ENCODE assay signal across 8 cellular contexts in the genomic region with DNA sequence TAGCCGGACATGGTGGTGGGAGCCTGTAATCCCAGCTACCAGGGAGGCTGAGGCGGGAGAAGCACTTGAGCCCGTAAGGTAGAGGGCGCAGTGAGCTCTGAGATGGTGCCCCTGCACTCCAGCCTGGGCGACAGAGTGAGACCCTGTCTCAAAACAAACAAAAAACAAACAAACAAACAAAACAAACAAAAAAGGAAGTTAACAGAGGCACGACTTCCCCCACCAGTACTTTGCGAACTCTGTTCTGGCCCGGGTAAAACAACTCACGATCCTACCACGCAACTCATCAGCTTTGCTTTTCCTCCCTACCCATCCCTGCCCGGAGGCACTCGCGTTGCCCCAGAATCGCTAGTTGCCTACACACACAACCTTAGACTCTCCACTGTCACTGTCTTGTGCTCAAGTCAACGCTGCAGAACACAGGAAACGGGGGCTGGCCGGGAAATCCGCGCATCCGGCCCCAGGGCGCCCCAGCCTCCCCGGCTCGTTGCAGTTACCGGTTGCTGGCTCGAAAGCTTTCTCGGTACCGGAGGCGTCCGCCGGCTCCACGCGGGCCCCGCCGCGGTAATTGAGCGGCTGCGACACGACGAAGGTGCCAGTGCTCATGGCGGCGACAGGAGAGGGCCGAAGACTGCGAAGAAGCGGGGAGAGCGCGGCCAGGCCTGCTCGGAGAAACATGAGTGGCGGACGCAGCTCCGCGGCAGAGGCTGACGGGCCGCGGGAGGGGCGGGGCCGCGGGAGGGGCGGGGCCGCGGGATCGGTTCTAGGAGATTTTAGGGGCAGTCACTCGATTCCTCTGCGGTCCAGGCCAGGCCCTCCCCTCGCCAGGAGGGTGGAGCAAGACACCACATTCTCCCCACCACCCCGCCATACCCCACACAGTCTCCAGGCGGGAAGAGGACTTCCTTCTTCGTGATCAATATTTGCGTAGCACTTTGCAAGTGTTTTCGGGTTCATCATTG. TPM values are rescaled to one million over a fixed set of nuclear protein-coding genes. Genes with fewer than 3 reads are reported as not detected.
DNase-seq lines count a peak whose midpoint lies in the region; ATAC-seq and TF ChIP-seq lines count a peak whose summit lies in the region.

A gene (minus strand): TSS at position 682 of the 962 bp plus-strand sequence. CDS start 4 bp downstream, at position 678.

- H3K9me3 ChIP-seq in HCT116 (ENCODE audit: control insufficient read depth in 1 of 2, insufficient read depth in 1 of 2, low read depth in 1 of 2, low read length in 2 of 2) (no peaks in the 10 kb centered on the region), MM.1S (replicated peaks; ENCODE audit: insufficient read depth, low read length) (no peaks in the 10 kb centered on the region), stomach smooth muscle (ENCODE audit: control insufficient read depth in 2 of 2, low read length in 2 of 2) (no peaks in the 10 kb centered on the region)

- BruUV-seq in HCT116 (replicated peaks; lab: Mats Ljungman, UMichigan) = no TSS peak

- no peaks in the 10 kb centered on the region for H3K27me3 ChIP-seq in HCT116 (ENCODE audit: insufficient read depth, low read length)
- H3K27me3 ChIP-seq in MM.1S (replicated peaks; ENCODE audit: insufficient read depth, low read length) = no peaks in the 10 kb centered on the region
- no peaks in the 10 kb centered on the region for H3K27me3 ChIP-seq in stomach smooth muscle (ENCODE audit: control insufficient read depth in 1 of 2, insufficient read depth in 2 of 2, low read length in 2 of 2)

- H3K27me3 Mint-ChIP-seq in neural crest cell (ENCODE audit: low read depth) = peaks cover 12% of the 10 kb centered on the region

- TF ChIP-seq RAD21 in HCT116 (IDR thresholded peaks at IDR 0.05; ENCODE audit: low read depth) = peak; percentile 47

- peak; percentile 93 for ATAC-seq in HCT116

- H3K36me3 ChIP-seq in HCT116 (ENCODE audit: control insufficient read depth in 1 of 2, insufficient read depth in 2 of 2, low read length in 2 of 2) = no peaks in the 10 kb centered on the region
- H3K36me3 ChIP-seq in MM.1S (replicated peaks; ENCODE audit: insufficient read depth, low read length) = peaks cover 4% of the 10 kb centered on the region; the same call in 1 of the 2 replicates
- H3K36me3 ChIP-seq in stomach smooth muscle (ENCODE audit: control insufficient read depth in 2 of 2, insufficient read depth in 2 of 2, low read length in 2 of 2) = no peaks in the 10 kb centered on the region

- no peaks in the 10 kb centered on the region for H4K20me1 ChIP-seq in HCT116 (ENCODE audit: insufficient read depth)
- no peaks in the 10 kb centered on the region for H4K20me1 ChIP-seq in MM.1S (ENCODE audit: insufficient read depth, low read length)

- H3K79me2 ChIP-seq in HCT116 (ENCODE audit: insufficient read depth, low read length) = peaks cover 34% of the 10 kb centered on the region
- H3K79me2 ChIP-seq in MM.1S (ENCODE audit: low read length) = peaks cover 37% of the 10 kb centered on the region

- peak within 1 kb of the TSS; percentile 86 for H3K4me3 Mint-ChIP-seq in neural crest cell

- H3K4me3 ChIP-seq in HCT116 (replicated peaks in 1 of 2; ENCODE audit: low read depth in 1 of 2, low read length in 2 of 2) (peak within 1 kb of the TSS; percentile 72 to 92), MM.1S (ENCODE audit: low read length) (peak within 1 kb of the TSS; percentile 74), stomach smooth muscle (ENCODE audit: low read length in 2 of 2) (peak within 1 kb of the TSS; percentile 85 to 98)

- TF ChIP-seq CTCF in HCT116 (IDR thresholded peaks at IDR 0.05 in 2 of 3, conservative IDR thresholded peaks at IDR 0.05 in 1 of 3; ENCODE audit: borderline replicate concordance in 1 of 3, insufficient read depth in 1 of 3, low read depth in 2 of 3, low read length in 2 of 3) (peak in 2 of 3 experiments; percentile 38 to 45; a peak in 5 of 6 replicates), MM.1S (IDR thresholded peaks at IDR 0.05; ENCODE audit: low read length) (peak; percentile 51), neural crest cell (conservative IDR thresholded peaks at IDR 0.05) (peak; percentile 58)

- peak within 1 kb of the TSS; percentile 66 for H2AFZ ChIP-seq in HCT116 (ENCODE audit: low read depth, low read length, poor library complexity, severe bottlenecking)
- H2AFZ ChIP-seq in MM.1S (ENCODE audit: low read length) = peak within 1 kb of the TSS; percentile 98

- H3K4me2 ChIP-seq in HCT116 (ENCODE audit: low read length) = peak within 1 kb of the TSS; percentile 75
- H3K4me2 ChIP-seq in MM.1S (ENCODE audit: low read depth, low read length) = peak within 1 kb of the TSS; percentile 79

- H3K27ac ChIP-seq in HCT116 (ENCODE audit: low read depth, low read length) (peak within 1 kb of the TSS; percentile 97), MM.1S (ENCODE audit: low read length) (peak within 1 kb of the TSS; percentile 78), stomach smooth muscle (ENCODE audit: low read length) (peak within 1 kb of the TSS; percentile 80)

- peaks cover 31% of the 10 kb centered on the region for H3K4me1 Mint-ChIP-seq in neural crest cell

- POLR2A ChIA-PET in HCT116 (lab: Charles Lee) = interaction anchor here (0.5 to 1.3 kb wide), 4 partner anchors 11 to 100 kb away, joined by 3 read pairs; no protein-coding TSS in a partner anchor

- H3K9me3 Mint-ChIP-seq in neural crest cell = no peaks in the 10 kb centered on the region

- H3K4me1 ChIP-seq in HCT116 (ENCODE audit: control insufficient read depth in 1 of 2, insufficient read depth in 2 of 2, low read length in 2 of 2) (peaks cover 12 to 23% of the 10 kb centered on the region in 2 experiments), MM.1S (ENCODE audit: low read length) (peaks cover 10% of the 10 kb centered on the region), stomach smooth muscle (ENCODE audit: control insufficient read depth, insufficient read depth, low read length) (peaks cover 4% of the 10 kb centered on the region)

- H3F3A ChIP-seq in MM.1S (ENCODE audit: insufficient read depth, low read length) = peaks cover 17% of the 10 kb centered on the region

- RAD21 ChIA-PET in HCT116 (lab: Charles Lee; ENCODE audit: low non-redundant PET in 1 of 2, low total read pairs in 2 of 2, uncharacterized antibody in 2 of 2, unreplicated experiment in 2 of 2) = interaction anchor here in 1 of 2 experiments (0.8 kb wide), 1 partner anchor 174 kb away, joined by 3 read pairs; no protein-coding TSS in a partner anchor

- TF ChIP-seq POLR2A in HCT116 (IDR thresholded peaks at IDR 0.05; ENCODE audit: borderline replicate concordance, extremely low read depth, insufficient read depth, insufficient read length) = peak; percentile 81

- peaks cover 7% of the 10 kb centered on the region for H3K36me3 Mint-ChIP-seq in neural crest cell (ENCODE audit: low read depth)

- intact Hi-C loops in HCT116 (cut with micrococcal nuclease) = loop anchor here (5.0 kb wide), 2 partner anchors 66 to 96 kb away; a partner anchor contains a TSS

- H3K9me2 ChIP-seq in HCT116 (ENCODE audit: insufficient read depth) (no peaks in the 10 kb centered on the region), MM.1S (replicated peaks; ENCODE audit: insufficient read depth, low read length) (no peaks in the 10 kb centered on the region)

- H3K27ac Mint-ChIP-seq in neural crest cell (ENCODE audit: unreplicated experiment) = peak within 1 kb of the TSS; percentile 98

- DNase-seq in GM04503 (ENCODE audit: low read depth) (peak; percentile 50), HCT116 (ENCODE audit: low read depth, low spot score) (peak; percentile 65), MM.1S (peak; percentile 91), SIG-M5 (lab: John Stamatoyannopoulos, UW) (peak; percentile 93), fibroblast of the conjunctiva (ENCODE audit: low read depth) (peak; percentile 75), neural crest cell (ENCODE audit: low read depth, low spot score) (peak; percentile 79)
- DNase-seq in activated effector memory CD4-positive, alpha-beta T cell treated with anti-CD3 and anti-CD28 coated beads, Interleukin-2, amount 50 U/mL, for 16 hours = peak; percentile 95

- peak within 1 kb of the TSS; percentile 75 for H3K9ac ChIP-seq in HCT116 (ENCODE audit: low read length)
- peak within 1 kb of the TSS; percentile 79 for H3K9ac ChIP-seq in MM.1S (ENCODE audit: low read length)
- peak within 1 kb of the TSS; percentile 78 to 92 for H3K9ac ChIP-seq in stomach smooth muscle (ENCODE audit: low read length in 2 of 2)

- CTCF ChIA-PET in HCT116 (lab: Charles Lee) = interaction anchor here (0.9 to 1.4 kb wide), 14 partner anchors 11 to 227 kb away, joined by 3 to 6 read pairs (median 4); no protein-coding TSS in a partner anchor

TF ChIP-seq in HCT116, 20 proteins besides CTCF, POLR2A, EP300 and RAD21 (continues in another document):
- TF ChIP-seq YY1 (IDR thresholded peaks at IDR 0.05; ENCODE audit: extremely low read depth, insufficient replicate concordance, low read depth, low read length) (peak; percentile 48), ZFX (IDR thresholded peaks at IDR 0.05) (peak; percentile 90), SP1 (IDR thresholded peaks at IDR 0.05; ENCODE audit: low read depth) (0 out of 2 replicates have a peak, but pooled peaks have one; percentile 31), SIN3A (IDR thresholded peaks at IDR 0.05; ENCODE audit: low read depth) (peak; percentile 67), JUND (IDR thresholded peaks at IDR 0.05) (no peak), POLR2AphosphoS5 (IDR thresholded peaks at IDR 0.05; ENCODE audit: low read depth, low read length) (peak; percentile 94)

RNA-seq across cellular contexts. Expression of the gene that starts here (rescaled TPM):
- total RNA-seq in HCT116 (2021; ENCODE audit: unreplicated experiment) = 46.0 TPM
- 28.9 and 34.0 TPM in 2 replicates for polyA plus RNA-seq in HCT116 (2012)
- 43.3 and 45.7 TPM in 2 replicates for total RNA-seq in neural crest cell

Comparison
In these comparisons a context has a peak if more than half of its experiments do, and no peak if none do; other contexts are left out.
1. Peak in every context shown above with its lines: DNase-seq, ATAC-seq, H3K4me3 ChIP-seq and H3K27ac ChIP-seq.